Comparison of ENCODE assay signal across 1 cellular context in genomic region chr18:8882632-8883408, GRCh38.
TF ChIP-seq lines count a peak whose summit lies in the region.

No MANE protein-coding gene starts in this region.

TF ChIP-seq in K562, 482 proteins besides CTCF, POLR2A, EP300 and RAD21 (continued from another document and continues in another):
- TF ChIP-seq ZNF609 (CRISPR knock-in tag; IDR thresholded peaks at IDR 0.05; ENCODE audit: borderline replicate concordance) (no peak), MAFG (tag; conservative IDR thresholded peaks at IDR 0.05) (no peak; the same call in 1 of the 2 replicates), LCOR (CRISPR knock-in tag; IDR thresholded peaks at IDR 0.05) (no peak), ARID3B (CRISPR knock-in tag; IDR thresholded peaks at IDR 0.05; ENCODE audit: borderline replicate concordance) (no peak), PCBP1 (IDR thresholded peaks at IDR 0.05; ENCODE audit: low read depth, low read length, poor library complexity, severe bottlenecking) (no peak), ZBTB8A (IDR thresholded peaks at IDR 0.05; ENCODE audit: partially characterized antibody) (no peak), MITF (IDR thresholded peaks at IDR 0.05) (peak; percentile 58; the same call in 1 of the 2 replicates), ETV5 (CRISPR knock-in tag; IDR thresholded peaks at IDR 0.05; ENCODE audit: low read depth) (no peak), MNT (conservative IDR thresholded peaks at IDR 0.05) (peak; percentile 77 to 83), SAFB2 (IDR thresholded peaks at IDR 0.05; ENCODE audit: borderline replicate concordance, low read depth, low read length, severe bottlenecking) (no peak), SRF (CRISPR knock-in tag; IDR thresholded peaks at IDR 0.05) (no peak), BRD4 (IDR thresholded peaks at IDR 0.05) (no peak), DDX20 (tag; IDR thresholded peaks at IDR 0.05; ENCODE audit: low read depth) (no peak), ESRRA (IDR thresholded peaks at IDR 0.05; ENCODE audit: borderline replicate concordance, low read depth) (no peak), ZNF311 (CRISPR knock-in tag; IDR thresholded peaks at IDR 0.05) (no peak), TSHZ1 (CRISPR knock-in tag; IDR thresholded peaks at IDR 0.05) (no peak), TBL1XR1 (IDR thresholded peaks at IDR 0.05; ENCODE audit: low read length in 2 of 2) (no peak), E2F1 (CRISPR knock-in tag; IDR thresholded peaks at IDR 0.05) (no peak), HMGN3 (IDR thresholded peaks at IDR 0.05; ENCODE audit: borderline replicate concordance, extremely low read depth, insufficient read length, low read depth, low read length) (no peak), MXD1 (CRISPR knock-in tag; IDR thresholded peaks at IDR 0.05; ENCODE audit: borderline replicate concordance, poor library complexity, severe bottlenecking) (no peak), THRAP3 (IDR thresholded peaks at IDR 0.05; ENCODE audit: borderline replicate concordance) (peak; percentile 15; the same call in 1 of the 2 replicates), SP1 (CRISPR knock-in tag; IDR thresholded peaks at IDR 0.05) (0 out of 2 replicates have a peak, but pooled peaks have one; percentile 20), TAF1 (IDR thresholded peaks at IDR 0.05; ENCODE audit: control insufficient read depth, extremely low read depth, insufficient read depth, low read length, severe bottlenecking) (no peak), BRCA1 (IDR thresholded peaks at IDR 0.05) (no peak), BRCA1 (CRISPR knock-in tag; IDR thresholded peaks at IDR 0.05) (no peak), HMGXB4 (CRISPR knock-in tag; IDR thresholded peaks at IDR 0.05) (no peak), XRCC5 (IDR thresholded peaks at IDR 0.05; ENCODE audit: low read depth, low read length) (no peak), ZFP91 (CRISPR knock-in tag; IDR thresholded peaks at IDR 0.05) (no peak), MAFK (IDR thresholded peaks at IDR 0.05; ENCODE audit: low read length) (no peak), POLR3G (IDR thresholded peaks at IDR 0.05; ENCODE audit: extremely low read depth, insufficient read length, insufficient replicate concordance) (no peak), ZNF212 (CRISPR knock-in tag; IDR thresholded peaks at IDR 0.05) (no peak), ZMIZ1 (IDR thresholded peaks at IDR 0.05; ENCODE audit: low read depth in 2 of 2, low read length in 2 of 2) (no peak), EGR1 (conservative IDR thresholded peaks at IDR 0.05) (peak; percentile 88), ZKSCAN3 (CRISPR knock-in tag; IDR thresholded peaks at IDR 0.05) (no peak), JUN (IDR thresholded peaks at IDR 0.05; ENCODE audit: borderline replicate concordance, low read depth, low read length) (peak; percentile 80), JUN (CRISPR knock-in tag; IDR thresholded peaks at IDR 0.05; ENCODE audit: borderline replicate concordance) (no peak), RHOXF2B (CRISPR knock-in tag; conservative IDR thresholded peaks at IDR 0.05) (no peak)
